1 cellular context compared by ENCODE assay signal in the genomic region with DNA sequence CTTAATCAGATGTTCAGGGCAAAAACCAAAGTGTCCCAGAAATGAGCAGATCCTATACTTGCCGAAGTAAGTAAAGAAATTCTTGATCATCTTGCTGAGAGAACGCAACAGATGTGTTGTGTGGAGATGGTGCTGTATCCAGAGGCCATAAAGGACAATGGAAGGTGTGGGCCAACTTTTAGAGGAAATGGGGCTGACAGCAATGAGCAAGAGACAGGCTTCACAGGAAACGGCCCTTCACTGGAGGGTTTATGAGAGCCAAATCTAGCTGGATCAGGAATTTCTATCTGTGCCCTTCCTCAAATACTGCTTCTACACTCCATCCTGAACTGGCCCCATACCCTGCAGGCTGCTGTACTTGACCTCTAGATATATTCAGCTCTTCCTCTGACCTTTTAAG.
TF ChIP-seq lines count a peak whose summit lies in the region.

No MANE protein-coding gene starts in this region.

TF ChIP-seq in IMR-90, 13 proteins besides CTCF, POLR2A, EP300 and RAD21 (continued from another document):
- TF ChIP-seq MAFK (IDR thresholded peaks at IDR 0.05; ENCODE audit: low read depth, low read length) (no peak), CEBPB (IDR thresholded peaks at IDR 0.05; ENCODE audit: low read depth, low read length) (no peak), NFE2L2 (IDR thresholded peaks at IDR 0.05; ENCODE audit: low read depth, low read length) (no peak), RCOR1 (IDR thresholded peaks at IDR 0.05; ENCODE audit: insufficient replicate concordance, low read length) (no peak), CHD1 (IDR thresholded peaks at IDR 0.05; ENCODE audit: low read depth, low read length) (no peak), MAZ (IDR thresholded peaks at IDR 0.05; ENCODE audit: borderline replicate concordance, low read depth, low read length) (no peak), MXI1 (IDR thresholded peaks at IDR 0.05; ENCODE audit: borderline replicate concordance, low read depth, low read length) (no peak), RFX5 (IDR thresholded peaks at IDR 0.05; ENCODE audit: low read depth, low read length) (no peak), BHLHE40 (IDR thresholded peaks at IDR 0.05; ENCODE audit: low read depth, low read length) (no peak)
- TF ChIP-seq, protein P1, sequence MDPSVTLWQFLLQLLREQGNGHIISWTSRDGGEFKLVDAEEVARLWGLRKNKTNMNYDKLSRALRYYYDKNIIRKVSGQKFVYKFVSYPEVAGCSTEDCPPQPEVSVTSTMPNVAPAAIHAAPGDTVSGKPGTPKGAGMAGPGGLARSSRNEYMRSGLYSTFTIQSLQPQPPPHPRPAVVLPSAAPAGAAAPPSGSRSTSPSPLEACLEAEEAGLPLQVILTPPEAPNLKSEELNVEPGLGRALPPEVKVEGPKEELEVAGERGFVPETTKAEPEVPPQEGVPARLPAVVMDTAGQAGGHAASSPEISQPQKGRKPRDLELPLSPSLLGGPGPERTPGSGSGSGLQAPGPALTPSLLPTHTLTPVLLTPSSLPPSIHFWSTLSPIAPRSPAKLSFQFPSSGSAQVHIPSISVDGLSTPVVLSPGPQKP (IDR thresholded peaks at IDR 0.05; ENCODE audit: borderline replicate concordance, low read depth, low read length) = no peak
